In genomic region chr13:44207476-44207875, GRCh38 we compare ENCODE assay signal across 13 cellular contexts.
DNase-seq lines count a peak whose midpoint lies in the region; ATAC-seq and TF ChIP-seq lines count a peak whose summit lies in the region.
"Had no signal": no experiment of that assay in that cellular context is flagged by ENCODE, and none has a peak within 500 bp of the region (broad histone marks: within the 10 kb centered on the region; RNA-seq: fewer than 3 reads in every experiment).

No MANE protein-coding gene starts in this region.

- intact Hi-C loops in mammary epithelial cell (cut with micrococcal nuclease): no loop called here
- intact Hi-C loops in esophagus muscularis mucosa (cut with DNase I): no loop called here

- no peak for ATAC-seq in GM21786 (IDR thresholded peaks at IDR 0.05; ENCODE audit: unreplicated experiment)
- ATAC-seq: GM12878 had no signal

- dilution Hi-C loops in mammary epithelial cell (cut with HindIII; ENCODE audit: low sequenced_read_pairs): no loop called here

- no peak overlapping the region for H3K4me2 ChIP-seq in mammary epithelial cell (ENCODE audit: insufficient read depth, low read depth, low read length)

- H3K4me1 ChIP-seq in mammary epithelial cell (ENCODE audit: insufficient read depth, low read length) (peaks cover 7% of the 10 kb centered on the region), esophagus muscularis mucosa (peaks cover 0 to 26% (median 24%) of the 10 kb centered on the region in 4 donors)

- no peaks in the 10 kb centered on the region for H3K79me2 ChIP-seq in mammary epithelial cell (ENCODE audit: insufficient read depth, low read length)

- no peaks in the 10 kb centered on the region for H3K36me3 ChIP-seq in mammary epithelial cell (ENCODE audit: insufficient read depth, low read length)
- H3K36me3 ChIP-seq in esophagus muscularis mucosa: no peaks in the 10 kb centered on the region

- no peaks in the 10 kb centered on the region for H4K20me1 ChIP-seq in mammary epithelial cell (ENCODE audit: insufficient read depth, low read length)

- 86% methylated on average over 2 of the region's 2 CpGs for WGBS in mammary epithelial cell (ENCODE audit: low coverage, missing lambda C conversion rate)
- WGBS in esophagus muscularis mucosa: 92% methylated on average over 2 of the region's 2 CpGs

- no peak overlapping the region for H3K4me3 ChIP-seq in mammary epithelial cell (replicated peaks in 1 of 3; ENCODE audit: insufficient read depth in 1 of 3, low read depth in 2 of 3, low read length in 3 of 3)
- H3K4me3 ChIP-seq in esophagus muscularis mucosa: no peak overlapping the region
- H3K4me3 ChIP-seq: GM12878 had no signal

- no peak overlapping the region for H3K9ac ChIP-seq in mammary epithelial cell (ENCODE audit: insufficient read depth, low read length)

- H3K27ac ChIP-seq in mammary epithelial cell (ENCODE audit: insufficient read depth, low read depth, low read length) (no peak overlapping the region), esophagus muscularis mucosa (replicated peaks in 1 of 4) (no peak overlapping the region)
- H3K27ac ChIP-seq: HL-60 had no signal

- CTCF ChIA-PET in mammary epithelial cell (lab: Charles Lee; ENCODE audit: low non-redundant PET): no interaction called here

- in situ Hi-C loops in mammary epithelial cell (cut with MboI; ENCODE audit: low sequenced_read_pairs in 2 of 2): no loop called here

- peak; percentile 10 for DNase-seq in HT1080 (ENCODE audit: low read depth)
- DNase-seq in mammary epithelial cell: peak; percentile 55
- DNase-seq in esophagus muscularis mucosa (ENCODE audit: extremely low spot score): peak; percentile 62
- DNase-seq in activated CD8-positive, alpha-beta memory T cell treated with anti-CD3 and anti-CD28 coated beads, Interleukin-2, amount 50 U/mL, for 48 hours: no peak
- no peak for DNase-seq in SKM-1 (lab: John Stamatoyannopoulos, UW; ENCODE audit: unreplicated experiment)
- DNase-seq in SHP77 treated with DMSO at 0.1 percent for 48 hours (lab: John Stamatoyannopoulos, UW): no peak
- DNase-seq: C1 segment of cervical spinal cord; Calu3; CD4-positive, alpha-beta T cell; DMS 273 treated with DMSO at 0.1 percent for 48 hours had no signal

- no peak for TF ChIP-seq EP300 in esophagus muscularis mucosa (IDR thresholded peaks at IDR 0.05)

- no peak overlapping the region for H2AFZ ChIP-seq in mammary epithelial cell (ENCODE audit: low read depth, low read length)

- H3K9me3 ChIP-seq in mammary epithelial cell (replicated peaks; ENCODE audit: insufficient read depth, low read length): peaks cover 4% of the 10 kb centered on the region
- H3K9me3 ChIP-seq in esophagus muscularis mucosa: no peaks in the 10 kb centered on the region

- H3K27me3 ChIP-seq in mammary epithelial cell (ENCODE audit: insufficient read depth, low read length) (no peaks in the 10 kb centered on the region), esophagus muscularis mucosa (no peaks in the 10 kb centered on the region)

- TF ChIP-seq CTCF in mammary epithelial cell (conservative IDR thresholded peaks at IDR 0.05 in 1 of 2, IDR thresholded peaks at IDR 0.05 in 1 of 2; ENCODE audit: extremely low read depth in 1 of 2, insufficient read depth in 1 of 2, low read depth in 1 of 2, low read length in 2 of 2) (no peak), esophagus muscularis mucosa (IDR thresholded peaks at IDR 0.05) (no peak)

- TF ChIP-seq POLR2A in esophagus muscularis mucosa (IDR thresholded peaks at IDR 0.05; ENCODE audit: low read depth): no peak

- BruUV-seq in mammary epithelial cell (replicated peaks; lab: Mats Ljungman, UMichigan): no TSS peak

Comparison
In these comparisons a context has a peak if more than half of its experiments do, and no peak if none do; other contexts are left out.
1. DNase-seq: peak in HT1080 (single experiment), mammary epithelial cell (single experiment) and esophagus muscularis mucosa (single experiment); none in activated CD8-positive, alpha-beta memory T cell treated with anti-CD3 and anti-CD28 coated beads, Interleukin-2, amount 50 U/mL, for 48 hours (single experiment), SKM-1 (single experiment) and SHP77 treated with DMSO at 0.1 percent for 48 hours (single experiment).